ENCODE assay signal across 32 cellular contexts in genomic region chr6:133343220-133343619, GRCh38.
"Had no signal": no experiment of that assay in that cellular context is flagged by ENCODE, and none has a peak within 500 bp of the region (broad histone marks: within the 10 kb centered on the region; RNA-seq: fewer than 3 reads in every experiment).

No MANE protein-coding gene starts in this region.

- H3K36me3 ChIP-seq: brain microvascular endothelial cell, esophagus muscularis mucosa, gastroesophageal sphincter, heart right ventricle, WERI-Rb-1 had no signal

- H3K27me3 ChIP-seq: brain microvascular endothelial cell, esophagus muscularis mucosa, foreskin keratinocyte, gastroesophageal sphincter, heart right ventricle had no signal

- H3K4me1 Mint-ChIP-seq: activated B cell treated with CpG ODN at 0.5 μM for 24 hours; activated T-helper 17 cell treated with anti-CD3 and anti-CD28 coated beads, Interleukin-2, amount 50 U/mL, for 72 hours; central memory CD8-positive, alpha-beta T cell; T-helper 17 cell had no signal

- H3K9me3 ChIP-seq: esophagus muscularis mucosa, gastroesophageal sphincter, heart right ventricle had no signal

- H3K27ac Mint-ChIP-seq: activated B cell treated with CpG ODN at 0.5 μM for 24 hours; activated CD8-positive, alpha-beta T cell treated with anti-CD3 and anti-CD28 coated beads for 36 hours; activated naive CD8-positive, alpha-beta T cell; activated T-helper 17 cell treated with anti-CD3 and anti-CD28 coated beads, Interleukin-2, amount 50 U/mL, for 72 hours; dendritic cell treated with granulocyte-macrophage colony-stimulating factor and Interleukin-4, amounts not matched to agents 40 ng/mL and 50 ng/mL, for 4 days; endodermal cell; T-helper 17 cell; T-helper 2 cell treated with Interferon-gamma antibody and Interleukin-4, amounts not matched to agents 5 μg/mL and 100 μg/mL, for 36 hours had no signal

- H3K9me3 Mint-ChIP-seq: activated B cell treated with CpG ODN at 0.5 μM for 24 hours; activated CD8-positive, alpha-beta T cell treated with anti-CD3 and anti-CD28 coated beads for 36 hours; activated T-cell treated with anti-CD3 and anti-CD28 coated beads, Interleukin-2, amount 50 U/mL, for 4 hours; activated T-helper 17 cell treated with anti-CD3 and anti-CD28 coated beads, Interleukin-2, amount 50 U/mL, for 72 hours; dendritic cell treated with granulocyte-macrophage colony-stimulating factor and Interleukin-4, amounts not matched to agents 40 ng/mL and 50 ng/mL, for 4 days; endodermal cell; T-helper 2 cell treated with Interferon-gamma antibody and Interleukin-4, amounts not matched to agents 5 μg/mL and 100 μg/mL, for 36 hours had no signal

- H3K4me1 ChIP-seq: esophagus muscularis mucosa, foreskin keratinocyte, gastroesophageal sphincter had no signal

- DNase-seq: activated B cell treated with CpG ODN at 0.5 μM for 24 hours; activated CD4-positive, alpha-beta T cell treated with anti-CD3 and anti-CD28 coated beads for 48 hours; activated CD4-positive, alpha-beta T cell treated with anti-CD3 and anti-CD28 coated beads, Interleukin-2, amount 50 U/mL, for 1 hour; activated CD4-positive, alpha-beta T cell treated with anti-CD3 and anti-CD28 coated beads, Interleukin-2, amount 50 U/mL, for 48 hours; activated CD8-positive, alpha-beta memory T cell treated with anti-CD3 and anti-CD28 coated beads for 24 hours; activated CD8-positive, alpha-beta T cell treated with anti-CD3 and anti-CD28 coated beads for 36 hours; activated effector memory CD4-positive, alpha-beta T cell treated with Interleukin-2 at 50 U/mL for 16 hours; activated gamma-delta T cell treated with Interleukin-2 at 50 U/mL for 16 hours; activated naive CD4-positive, alpha-beta T cell treated with anti-CD3 and anti-CD28 coated beads, Interleukin-2, amount 50 U/mL, for 16 hours; activated naive CD4-positive, alpha-beta T cell treated with Interleukin-2 at 50 U/mL for 16 hours; activated T-cell treated with anti-CD3 and anti-CD28 coated beads, Interleukin-2, amount 50 U/mL, for 4 hours; amniotic stem cell; anterior cingulate cortex; brain microvascular endothelial cell; dorsolateral prefrontal cortex; effector memory CD4-positive, alpha-beta T cell; endodermal cell; erythroblast; foreskin keratinocyte; heart right ventricle; T-helper 17 cell; T1000; WERI-Rb-1 had no signal

- H3K4me3 Mint-ChIP-seq: activated B cell treated with CpG ODN at 0.5 μM for 24 hours; activated CD8-positive, alpha-beta T cell treated with anti-CD3 and anti-CD28 coated beads for 36 hours; activated naive CD8-positive, alpha-beta T cell; activated T-cell treated with anti-CD3 and anti-CD28 coated beads, Interleukin-2, amount 50 U/mL, for 4 hours; activated T-helper 17 cell treated with anti-CD3 and anti-CD28 coated beads, Interleukin-2, amount 50 U/mL, for 72 hours; central memory CD8-positive, alpha-beta T cell; dendritic cell treated with granulocyte-macrophage colony-stimulating factor and Interleukin-4, amounts not matched to agents 40 ng/mL and 50 ng/mL, for 4 days; endodermal cell; T-helper 17 cell; T-helper 2 cell treated with Interferon-gamma antibody and Interleukin-4, amounts not matched to agents 5 μg/mL and 100 μg/mL, for 36 hours had no signal

- H3K4me3 ChIP-seq: coronary artery, dorsolateral prefrontal cortex, esophagus muscularis mucosa, gastroesophageal sphincter, heart right ventricle had no signal

- H3K27ac ChIP-seq: brain microvascular endothelial cell, coronary artery, dorsolateral prefrontal cortex, esophagus muscularis mucosa, foreskin keratinocyte, gastroesophageal sphincter, heart right ventricle, WERI-Rb-1 had no signal

- H3K36me3 Mint-ChIP-seq: activated naive CD8-positive, alpha-beta T cell had no signal

- ATAC-seq: activated CD4-positive, CD25-positive, alpha-beta regulatory T cell treated with anti-CD3 and anti-CD28 coated beads, Interleukin-2, amount 50 U/mL, for 24 hours; activated CD8-positive, alpha-beta T cell treated with anti-CD3 and anti-CD28 coated beads for 36 hours; activated T-cell treated with anti-CD3 and anti-CD28 coated beads, Interleukin-2, amount 50 U/mL, for 4 hours; activated T-helper 17 cell treated with anti-CD3 and anti-CD28 coated beads, Interleukin-2, amount 50 U/mL, for 72 hours; foreskin keratinocyte; gastroesophageal sphincter; heart right ventricle; T-helper 17 cell had no signal

- H3K27me3 Mint-ChIP-seq: activated B cell treated with CpG ODN at 0.5 μM for 24 hours; activated CD8-positive, alpha-beta T cell treated with anti-CD3 and anti-CD28 coated beads for 36 hours; activated naive CD8-positive, alpha-beta T cell; activated T-helper 17 cell treated with anti-CD3 and anti-CD28 coated beads, Interleukin-2, amount 50 U/mL, for 72 hours; central memory CD8-positive, alpha-beta T cell; dendritic cell treated with granulocyte-macrophage colony-stimulating factor and Interleukin-4, amounts not matched to agents 40 ng/mL and 50 ng/mL, for 4 days; T-helper 17 cell had no signal
